In genomic region chr1:65476327-65476726, GRCh38 we compare ENCODE assay signal across 24 cellular contexts.
"Had no signal": no experiment of that assay in that cellular context is flagged by ENCODE, and none has a peak within 500 bp of the region (broad histone marks: within the 10 kb centered on the region; RNA-seq: fewer than 3 reads in every experiment).

No MANE protein-coding gene starts in this region.

- DNase-seq: activated CD4-positive, alpha-beta memory T cell treated with anti-CD3 and anti-CD28 coated beads for 36 hours; activated CD4-positive, alpha-beta T cell treated with anti-CD3 and anti-CD28 coated beads, Interleukin-2, amount 10 ng/mL, durations not matched to agents 7 days and 5 days; activated CD4-positive, CD25-positive, alpha-beta regulatory T cell; activated CD8-positive, alpha-beta memory T cell treated with anti-CD3 and anti-CD28 coated beads for 24 hours; activated gamma-delta T cell treated with Interleukin-2 at 50 U/mL for 16 hours; activated naive CD4-positive, alpha-beta T cell treated with anti-CD3 and anti-CD28 coated beads, Interleukin-2, amount 10 ng/mL, durations not matched to agents 7 days and 5 days; activated naive CD8-positive, alpha-beta T cell treated with anti-CD3 and anti-CD28 coated beads for 36 hours; activated T-cell treated with anti-CD3 and anti-CD28 coated beads, Interleukin-2, amount 50 U/mL, for 4 hours; brain microvascular endothelial cell; cerebellar nuclear complex; Kasumi-1; KBM-7; MV-4-11; NCI-H1092 treated with DMSO at 0.1 percent for 48 hours; NCI-H1417 treated with DMSO at 0.1 percent for 48 hours; NCI-H1694 treated with DMSO at 0.1 percent for 48 hours; NCI-H2081; NCI-H510A treated with DMSO at 0.1 percent for 48 hours; NCI-H69; NK-92 treated with Interleukin-12 subunit alpha and Interleukin-12 subunit beta, amount 100 ng/mL, for 24 hours; Peyer's patch; SHP77 treated with DMSO at 0.1 percent for 48 hours; T-helper 1 cell had no signal

- H3K27ac ChIP-seq: brain microvascular endothelial cell, Peyer's patch, VCaP had no signal

- H3K36me3 ChIP-seq: brain microvascular endothelial cell, Peyer's patch had no signal

- H3K27me3 ChIP-seq: brain microvascular endothelial cell, Peyer's patch had no signal

- H3K9me3 ChIP-seq: Peyer's patch had no signal

- H3K4me1 ChIP-seq: Peyer's patch had no signal

- H3K4me3 ChIP-seq: Peyer's patch had no signal
